22 cellular contexts compared by ENCODE assay signal in genomic region chr11:86177319-86177718, GRCh38.
DNase-seq lines count a peak whose midpoint lies in the region; ATAC-seq lines count a peak whose summit lies in the region.
"Had no signal": no experiment of that assay in that cellular context is flagged by ENCODE, and none has a peak within 500 bp of the region (broad histone marks: within the 10 kb centered on the region; RNA-seq: fewer than 3 reads in every experiment).

No MANE protein-coding gene starts in this region.

- H3K27me3 Mint-ChIP-seq in activated CD8-positive, alpha-beta T cell treated with anti-CD3 and anti-CD28 coated beads, Interleukin-2, amount 10 ng/mL, durations not matched to agents 7 days and 5 days (ENCODE audit: low read depth): no peaks in the 10 kb centered on the region

- H3K27ac Mint-ChIP-seq in activated CD8-positive, alpha-beta T cell treated with anti-CD3 and anti-CD28 coated beads, Interleukin-2, amount 10 ng/mL, durations not matched to agents 7 days and 5 days: peak overlapping the region; percentile 68
- H3K27ac Mint-ChIP-seq: B cell, memory B cell, nephron progenitor cell had no signal

- peak overlapping the region in 6 of 11 experiments; percentile 7 to 58 (median 42); a peak in 9 of 22 replicates for H3K27ac ChIP-seq in BLaER1 treated with 17β-estradiol and CSF1 and Interleukin-3, amounts not matched to agents 10 nM and 100 nM
- H3K27ac ChIP-seq in GM23248: no peak overlapping the region
- H3K27ac ChIP-seq: gastrocnemius medialis, Peyer's patch, SK-N-MC had no signal

- H3K36me3 ChIP-seq in BLaER1 treated with 17β-estradiol and CSF1 and Interleukin-3, amounts not matched to agents 10 nM and 100 nM: no peaks in the 10 kb centered on the region
- no peaks in the 10 kb centered on the region for H3K36me3 ChIP-seq in GM23248 (ENCODE audit: low read depth)
- H3K36me3 ChIP-seq: gastrocnemius medialis, Peyer's patch, spleen had no signal

- H3K9ac ChIP-seq in BLaER1 treated with 17β-estradiol and CSF1 and Interleukin-3, amounts not matched to agents 10 nM and 100 nM: peak overlapping the region in 2 of 11 experiments; percentile 1 to 2; a peak in 3 of 22 replicates
- H3K9ac ChIP-seq in GM23248: no peak overlapping the region

- no peaks in the 10 kb centered on the region for H4K20me1 ChIP-seq in BLaER1 treated with 17β-estradiol and CSF1 and Interleukin-3, amounts not matched to agents 10 nM and 100 nM
- H4K20me1 ChIP-seq in GM23248 (ENCODE audit: insufficient read depth): no peaks in the 10 kb centered on the region

- H3K9me3 ChIP-seq in BLaER1 treated with 17β-estradiol and CSF1 and Interleukin-3, amounts not matched to agents 10 nM and 100 nM (replicated peaks in 1 of 11): peaks cover 0 to 14% (median 0%) of the 10 kb centered on the region in 11 experiments; a peak in 7 of 22 replicates
- no peaks in the 10 kb centered on the region for H3K9me3 ChIP-seq in GM23248 (ENCODE audit: low read depth)
- H3K9me3 ChIP-seq: gastrocnemius medialis, Peyer's patch, spleen had no signal

- H3K27me3 ChIP-seq in BLaER1 treated with 17β-estradiol and CSF1 and Interleukin-3, amounts not matched to agents 10 nM and 100 nM: no peaks in the 10 kb centered on the region
- no peaks in the 10 kb centered on the region for H3K27me3 ChIP-seq in GM23248 (replicated peaks; ENCODE audit: insufficient read depth)
- H3K27me3 ChIP-seq: gastrocnemius medialis, Peyer's patch, spleen had no signal

- CTCF ChIA-PET in activated CD8-positive, alpha-beta T cell treated with anti-CD3 and anti-CD28 coated beads, Interleukin-2, amount 10 ng/mL, durations not matched to agents 7 days and 5 days (lab: Charles Lee): interaction anchor here (0.9 to 1.5 kb wide), 3 partner anchors 11 to 26 kb away, joined by 3 to 7 read pairs (median 3); no protein-coding TSS in a partner anchor

- POLR2A ChIA-PET in activated CD8-positive, alpha-beta T cell treated with anti-CD3 and anti-CD28 coated beads, Interleukin-2, amount 10 ng/mL, durations not matched to agents 7 days and 5 days (lab: Charles Lee): interaction anchor here (0.6 to 1.2 kb wide), 2 partner anchors 108 to 549 kb away, joined by 3 to 4 read pairs; partner anchors contain the start of gene PICALM

- peaks cover 8 to 91% (median 49%) of the 10 kb centered on the region in 10 experiments; a peak in 18 of 20 replicates for H3K4me1 ChIP-seq in BLaER1 treated with 17β-estradiol and CSF1 and Interleukin-3, amounts not matched to agents 10 nM and 100 nM
- peaks cover 56% of the 10 kb centered on the region for H3K4me1 ChIP-seq in GM23248 (ENCODE audit: insufficient read depth)

- peak; percentile 8 for ATAC-seq in activated CD8-positive, alpha-beta T cell treated with anti-CD3 and anti-CD28 coated beads, Interleukin-2, amount 10 ng/mL, durations not matched to agents 7 days and 5 days
- no peak for ATAC-seq in HG03097 (IDR thresholded peaks at IDR 0.05; ENCODE audit: low FRiP score, unreplicated experiment)
- ATAC-seq: HCT116 had no signal

- no peak overlapping the region for H3K4me3 ChIP-seq in BLaER1 treated with 17β-estradiol and CSF1 and Interleukin-3, amounts not matched to agents 10 nM and 100 nM
- no peak overlapping the region for H3K4me3 ChIP-seq in GM23248
- H3K4me3 ChIP-seq: gastrocnemius medialis, Peyer's patch, SK-N-MC, spleen had no signal

- in situ Hi-C loops in GM23248 (cut with MboI): no loop called here

- H3K9me2 ChIP-seq in GM23248 (ENCODE audit: insufficient read depth): no peaks in the 10 kb centered on the region

- peak overlapping the region; percentile 27; the same call in 1 of the 2 replicates for H2AFZ ChIP-seq in GM23248

- no peaks in the 10 kb centered on the region for H3K79me2 ChIP-seq in GM23248 (ENCODE audit: insufficient read depth)

- H3K4me3 Mint-ChIP-seq in activated CD8-positive, alpha-beta T cell treated with anti-CD3 and anti-CD28 coated beads, Interleukin-2, amount 10 ng/mL, durations not matched to agents 7 days and 5 days: no peak overlapping the region
- H3K4me3 Mint-ChIP-seq: B cell, memory B cell, nephron progenitor cell had no signal

- H3K4me1 Mint-ChIP-seq in activated CD8-positive, alpha-beta T cell treated with anti-CD3 and anti-CD28 coated beads, Interleukin-2, amount 10 ng/mL, durations not matched to agents 7 days and 5 days (ENCODE audit: low read depth): peaks cover 22% of the 10 kb centered on the region
- H3K4me1 Mint-ChIP-seq: nephron progenitor cell had no signal

- no peaks in the 10 kb centered on the region for H3K36me3 Mint-ChIP-seq in activated CD8-positive, alpha-beta T cell treated with anti-CD3 and anti-CD28 coated beads, Interleukin-2, amount 10 ng/mL, durations not matched to agents 7 days and 5 days (ENCODE audit: low read depth)
- H3K36me3 Mint-ChIP-seq: memory B cell had no signal

- peaks cover 56% of the 10 kb centered on the region for H3F3A ChIP-seq in GM23248 (ENCODE audit: insufficient read depth)

- DNase-seq in GM23248 (no peak), foreskin melanocyte (peak; percentile 27), NAMALWA (ENCODE audit: low spot score) (no peak), SKM-1 treated with dmso at 0.1 percent for 144 hours (lab: John Stamatoyannopoulos, UW; ENCODE audit: unreplicated experiment) (no peak), NCI-H748 (lab: John Stamatoyannopoulos, UW; ENCODE audit: unreplicated experiment) (no peak)
- no peak for DNase-seq in activated CD8-positive, alpha-beta T cell treated with anti-CD3 and anti-CD28 coated beads, Interleukin-2, amount 10 ng/mL, durations not matched to agents 7 days and 5 days
- DNase-seq: activated gamma-delta T cell; cortex of kidney; NCI-H1436; NCI-H2171 treated with DMSO at 0.1 percent for 48 hours; NCI-H82; nephron progenitor cell; Peyer's patch; spleen; stimulated activated CD8-positive, alpha-beta memory T cell treated with anti-CD3 and anti-CD28 coated beads, Interleukin-4, amount 100 ng/mL, for 48 hours had no signal

- peak overlapping the region in 6 of 11 experiments; percentile 39 to 73 (median 66); a peak in 11 of 22 replicates for H3K4me2 ChIP-seq in BLaER1 treated with 17β-estradiol and CSF1 and Interleukin-3, amounts not matched to agents 10 nM and 100 nM
- H3K4me2 ChIP-seq in GM23248 (ENCODE audit: unreplicated experiment): no peak overlapping the region

- H3K9me3 Mint-ChIP-seq in activated CD8-positive, alpha-beta T cell treated with anti-CD3 and anti-CD28 coated beads, Interleukin-2, amount 10 ng/mL, durations not matched to agents 7 days and 5 days (ENCODE audit: insufficient read depth): peaks cover 7% of the 10 kb centered on the region
- H3K9me3 Mint-ChIP-seq: memory B cell had no signal
